ENCODE assay signal across 29 cellular contexts in the genomic region with DNA sequence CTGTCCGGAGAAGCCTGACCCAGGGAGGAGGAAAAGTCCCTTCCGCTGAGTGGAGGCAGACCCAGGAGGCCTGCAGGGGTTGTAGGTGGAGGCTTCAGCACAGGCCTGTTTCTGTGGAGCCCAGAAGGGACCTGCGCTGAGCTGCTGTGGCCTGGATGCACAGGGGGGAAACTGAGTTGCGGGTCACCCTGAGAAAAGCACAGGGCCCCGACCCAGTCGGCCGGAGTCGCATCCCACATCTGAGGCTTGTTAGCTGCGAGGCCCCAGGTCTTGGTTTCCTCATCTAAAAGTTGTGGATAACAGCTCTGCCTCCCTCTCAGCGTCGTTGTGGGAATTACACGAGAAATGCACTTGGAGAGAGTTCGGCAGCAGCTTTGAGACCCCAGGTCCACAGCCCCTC.
"Had no signal": no experiment of that assay in that cellular context is flagged by ENCODE, and none has a peak within 500 bp of the region (broad histone marks: within the 10 kb centered on the region; RNA-seq: fewer than 3 reads in every experiment).

No MANE protein-coding gene starts in this region.

- H3K9me3 Mint-ChIP-seq: activated CD4-positive, alpha-beta memory T cell treated with anti-CD3 and anti-CD28 coated beads for 36 hours; activated CD4-positive, alpha-beta T cell treated with anti-CD3 and anti-CD28 coated beads, Interleukin-2, amount 10 ng/mL, durations not matched to agents 24 days and 14 days; activated T-helper 1 cell treated with anti-CD3 and anti-CD28 coated beads, Interleukin-12 subunit alpha, Interleukin-12 subunit beta, Interleukin-2, Interleukin-4 antibody, amounts not matched to agents 30 ng/mL and 10 ng/mL and 1 ng/mL, durations not matched to agents 14 hours and 24 hours and 36 hours; activated T-helper 2 cell treated with anti-CD3 and anti-CD28 coated beads, Interferon-gamma antibody, Interleukin-2, Interleukin-4, amounts not matched to agents 10 μg/mL and 5 μg/mL and 100 μg/mL, durations not matched to agents 14 hours and 24 hours and 36 hours; central memory CD8-positive, alpha-beta T cell; effector memory CD8-positive, alpha-beta T cell had no signal

- H3K36me3 Mint-ChIP-seq: activated CD4-positive, alpha-beta memory T cell treated with anti-CD3 and anti-CD28 coated beads for 36 hours; activated CD8-positive, alpha-beta memory T cell treated with anti-CD3 and anti-CD28 coated beads, Interleukin-2, amount 10 ng/mL, durations not matched to agents 7 days and 5 days; activated naive CD8-positive, alpha-beta T cell had no signal

- DNase-seq: activated CD4-positive, alpha-beta memory T cell treated with anti-CD3 and anti-CD28 coated beads for 36 hours; activated CD4-positive, alpha-beta T cell treated with anti-CD3 and anti-CD28 coated beads for 36 hours; activated CD4-positive, alpha-beta T cell treated with anti-CD3 and anti-CD28 coated beads, Interleukin-2, amount 10 ng/mL, durations not matched to agents 24 days and 14 days; activated CD4-positive, CD25-positive, alpha-beta regulatory T cell; activated CD4-positive, CD25-positive, alpha-beta regulatory T cell treated with anti-CD3 and anti-CD28 coated beads, Interleukin-2, amount 50 U/mL, for 72 hours; activated CD8-positive, alpha-beta memory T cell treated with anti-CD3 and anti-CD28 coated beads, Interleukin-2, amount 10 ng/mL, durations not matched to agents 7 days and 5 days; activated CD8-positive, alpha-beta memory T cell treated with anti-CD3 and anti-CD28 coated beads, Interleukin-2, amount 50 U/mL, for 4 hours; activated CD8-positive, alpha-beta T cell treated with anti-CD3 and anti-CD28 coated beads, Interleukin-2, amount 10 ng/mL, durations not matched to agents 7 days and 5 days; activated gamma-delta T cell treated with Interleukin-2 at 50 U/mL for 16 hours; activated naive CD4-positive, alpha-beta T cell treated with anti-CD3 and anti-CD28 coated beads, Interleukin-2, amount 50 U/mL, for 16 hours; activated naive CD4-positive, alpha-beta T cell treated with Interleukin-2 at 50 U/mL for 16 hours; activated T-cell treated with anti-CD3 and anti-CD28 coated beads, Interleukin-2, amount 50 U/mL, for 1 hour; activated T-cell treated with anti-CD3 and anti-CD28 coated beads, Interleukin-2, amount 50 U/mL, for 48 hours; amniotic stem cell; anterior cingulate cortex; brain microvascular endothelial cell; cortex of kidney; dermis blood vessel endothelial cell; effector CD4-positive, alpha-beta T cell; effector memory CD8-positive, alpha-beta T cell; erythroblast; foreskin keratinocyte; gastrocnemius medialis; glutamatergic neuron; T-helper 2 cell had no signal

- H3K4me1 Mint-ChIP-seq: activated CD4-positive, alpha-beta T cell treated with anti-CD3 and anti-CD28 coated beads for 36 hours; activated CD4-positive, alpha-beta T cell treated with anti-CD3 and anti-CD28 coated beads, Interleukin-2, amount 10 ng/mL, durations not matched to agents 24 days and 14 days; activated CD8-positive, alpha-beta memory T cell treated with anti-CD3 and anti-CD28 coated beads, Interleukin-2, amount 10 ng/mL, durations not matched to agents 7 days and 5 days; central memory CD8-positive, alpha-beta T cell had no signal

- H3K4me3 Mint-ChIP-seq: activated CD4-positive, alpha-beta memory T cell treated with anti-CD3 and anti-CD28 coated beads for 36 hours; activated CD4-positive, alpha-beta T cell treated with anti-CD3 and anti-CD28 coated beads for 36 hours; activated CD4-positive, alpha-beta T cell treated with anti-CD3 and anti-CD28 coated beads, Interleukin-2, amount 10 ng/mL, durations not matched to agents 24 days and 14 days; activated CD8-positive, alpha-beta memory T cell treated with anti-CD3 and anti-CD28 coated beads, Interleukin-2, amount 10 ng/mL, durations not matched to agents 7 days and 5 days; activated CD8-positive, alpha-beta T cell treated with anti-CD3 and anti-CD28 coated beads, Interleukin-2, amount 10 ng/mL, durations not matched to agents 7 days and 5 days; activated naive CD8-positive, alpha-beta T cell; activated T-helper 1 cell treated with anti-CD3 and anti-CD28 coated beads, Interleukin-12 subunit alpha, Interleukin-12 subunit beta, Interleukin-2, Interleukin-4 antibody, amounts not matched to agents 30 ng/mL and 10 ng/mL and 1 ng/mL, durations not matched to agents 14 hours and 24 hours and 36 hours; central memory CD8-positive, alpha-beta T cell; effector memory CD8-positive, alpha-beta T cell had no signal

- H3K27ac Mint-ChIP-seq: activated CD4-positive, alpha-beta memory T cell treated with anti-CD3 and anti-CD28 coated beads for 36 hours; activated CD4-positive, alpha-beta T cell treated with anti-CD3 and anti-CD28 coated beads for 36 hours; activated CD4-positive, alpha-beta T cell treated with anti-CD3 and anti-CD28 coated beads, Interleukin-2, amount 10 ng/mL, durations not matched to agents 24 days and 14 days; activated CD8-positive, alpha-beta memory T cell treated with anti-CD3 and anti-CD28 coated beads, Interleukin-2, amount 10 ng/mL, durations not matched to agents 7 days and 5 days; activated CD8-positive, alpha-beta T cell treated with anti-CD3 and anti-CD28 coated beads, Interleukin-2, amount 10 ng/mL, durations not matched to agents 7 days and 5 days; activated naive CD8-positive, alpha-beta T cell; activated T-helper 1 cell treated with anti-CD3 and anti-CD28 coated beads, Interleukin-12 subunit alpha, Interleukin-12 subunit beta, Interleukin-2, Interleukin-4 antibody, amounts not matched to agents 30 ng/mL and 10 ng/mL and 1 ng/mL, durations not matched to agents 14 hours and 24 hours and 36 hours; activated T-helper 2 cell treated with anti-CD3 and anti-CD28 coated beads, Interferon-gamma antibody, Interleukin-2, Interleukin-4, amounts not matched to agents 10 μg/mL and 5 μg/mL and 100 μg/mL, durations not matched to agents 14 hours and 24 hours and 36 hours; effector memory CD8-positive, alpha-beta T cell had no signal
